8 cellular contexts compared by ENCODE assay signal in the genomic region with DNA sequence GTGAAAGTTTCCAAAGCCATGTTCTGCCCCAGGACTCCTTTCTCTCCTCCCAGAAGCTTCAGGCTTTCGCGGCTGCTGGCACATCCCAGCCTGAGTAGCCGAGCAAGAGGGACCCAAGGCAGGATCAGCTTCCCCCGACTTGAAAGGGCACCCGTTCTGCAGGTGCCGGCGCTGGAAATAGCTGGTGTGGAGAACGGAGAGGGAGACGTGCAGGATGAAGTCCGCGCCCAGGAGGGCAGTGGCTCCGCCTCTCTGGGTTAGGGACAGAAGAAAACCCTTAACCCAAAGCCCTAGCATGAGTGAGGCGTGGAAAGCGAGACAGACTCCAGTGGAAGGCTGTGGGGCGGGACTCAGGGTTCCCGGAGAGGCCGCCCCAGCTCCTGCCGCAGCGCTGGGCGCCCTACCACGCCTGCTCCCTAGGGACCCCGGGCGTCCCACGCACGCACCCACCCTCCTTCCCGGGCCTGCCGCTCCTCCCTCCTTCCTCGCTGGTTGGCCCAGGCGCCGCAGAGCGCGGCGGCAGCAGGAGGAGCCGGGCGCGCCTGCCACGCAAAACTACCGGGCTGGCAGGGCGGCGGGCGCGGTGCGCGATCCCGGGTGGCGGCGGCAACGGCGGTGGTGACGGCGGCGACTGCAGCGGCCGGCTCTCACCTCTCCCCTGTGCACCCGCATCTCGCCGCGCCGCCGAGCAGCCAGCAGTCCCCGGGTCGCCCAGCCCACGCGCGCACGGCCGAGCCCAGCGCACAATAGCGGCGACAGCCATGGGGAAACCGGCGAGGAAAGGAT. TPM values are rescaled to one million over a fixed set of nuclear protein-coding genes. Genes with fewer than 3 reads are reported as not detected.
A peak's percentile ranks its signal among the peaks of the same experiment; 100 is the strongest.
DNase-seq lines count a peak whose midpoint lies in the region; ATAC-seq, FAIRE-seq and TF ChIP-seq lines count a peak whose summit lies in the region.

SLC1A1 (plus strand) TSS at position 550 of the 786 bp plus-strand sequence; CDS start at position 762, 212 bp downstream.

- H3K36me3 Mint-ChIP-seq in GM23338 (ENCODE audit: low read depth) = no peaks in the 10 kb centered on the region; the same call in 2 of the 3 replicates

- no peaks in the 10 kb centered on the region for H3K9me3 ChIP-seq in H1 (ENCODE audit: insufficient read depth in 2 of 2, low read depth in 1 of 2, low read length in 1 of 2)
- H3K9me3 ChIP-seq in mesodermal cell (ENCODE audit: control insufficient read depth, low read length) = no peaks in the 10 kb centered on the region

- H3K27me3 ChIP-seq in GM23338 (ENCODE audit: insufficient read depth) (peaks cover 35% of the 10 kb centered on the region), H1 (replicated peaks in 1 of 4; ENCODE audit: control insufficient read depth in 3 of 4, extremely low read depth in 1 of 4, insufficient read depth in 3 of 4, low read length in 3 of 4) (peaks cover 4 to 27% (median 17%) of the 10 kb centered on the region in 4 experiments; a peak in 6 of 7 replicates)

- peak within 1 kb of the TSS; percentile 31; the same call in 1 of the 2 replicates for H2BK15ac ChIP-seq in H1 (ENCODE audit: low read length)

- H2BK12ac ChIP-seq in H1 (ENCODE audit: low read depth, low read length) = 0 out of 2 replicates have a peak within 1 kb of the TSS, but pooled peaks have one; percentile 60

- peak within 1 kb of the TSS; percentile 78 for H4K8ac ChIP-seq in H1 (ENCODE audit: extremely low read depth, insufficient read depth, low read length)

- DNase-seq in NCI-H345 (lab: John Stamatoyannopoulos, UW) (peak; percentile 65), NCI-H345 treated with DMSO at 0.1 percent for 48 hours (lab: John Stamatoyannopoulos, UW; ENCODE audit: unreplicated experiment) (no peak), GM23338 (ENCODE audit: low spot score) (peak; percentile 84), Kasumi-1 (lab: John Stamatoyannopoulos, UW) (peak; percentile 0 to 15), H1 (ENCODE audit: low read depth in 1 of 2, low spot score in 2 of 2) (peak in 1 of 2 experiments; percentile 79), stromal cell of bone marrow (ENCODE audit: low read depth) (peak; percentile 36)

- peaks cover 25% of the 10 kb centered on the region for H3K4me1 Mint-ChIP-seq in GM23338

- H3K23me2 ChIP-seq in H1 (ENCODE audit: low read depth, low read length) = peaks cover 22% of the 10 kb centered on the region; the same call in 1 of the 2 replicates

- H2AFZ ChIP-seq in GM23338 = peak within 1 kb of the TSS; percentile 76
- peak within 1 kb of the TSS; percentile 97 for H2AFZ ChIP-seq in H1 (ENCODE audit: low read length)

- TF ChIP-seq CTCF in GM23338 (conservative IDR thresholded peaks at IDR 0.05; ENCODE audit: low read depth in 2 of 2) = no peak
- no peak for TF ChIP-seq CTCF in VCaP (conservative IDR thresholded peaks at IDR 0.05)
- TF ChIP-seq CTCF in H1 (IDR thresholded peaks at IDR 0.05; ENCODE audit: control extremely low read depth in 1 of 3, insufficient read depth in 1 of 3, low read depth in 1 of 3, low read length in 3 of 3) = no peak

- no peak within 1 kb of the TSS for H3K56ac ChIP-seq in H1 (replicated peaks; ENCODE audit: insufficient read length, low read depth, low read length)

- H3K4me3 Mint-ChIP-seq in GM23338 = peak within 1 kb of the TSS; percentile 92

- H3K14ac ChIP-seq in H1 (ENCODE audit: insufficient read length) = no peak within 1 kb of the TSS

- FAIRE-seq in H1 (lab: Jason Lieb, UNC) = no peak

- no peak within 1 kb of the TSS for H2BK120ac ChIP-seq in H1 (replicated peaks; ENCODE audit: low read depth, low read length)

- H3K18ac ChIP-seq in H1 (ENCODE audit: extremely low read depth, low read length) = peak within 1 kb of the TSS; percentile 81

- peak within 1 kb of the TSS; percentile 53 for H3K4ac ChIP-seq in H1 (replicated peaks; ENCODE audit: insufficient read length, low read depth, low read length)

- H3K4me3 ChIP-seq in GM23338 (peak within 1 kb of the TSS; percentile 70), H1 (ENCODE audit: extremely low read depth in 1 of 4, insufficient read depth in 2 of 4, low read depth in 3 of 4, low read length in 4 of 4) (peak within 1 kb of the TSS; percentile 50 to 69 (median 65)), mesodermal cell (ENCODE audit: extremely low read depth, insufficient read depth, low read length, poor library complexity, severe bottlenecking) (peak within 1 kb of the TSS; percentile 57)

- no peak within 1 kb of the TSS for H4K91ac ChIP-seq in H1 (replicated peaks; ENCODE audit: insufficient read length, low read length)

- H2BK5ac ChIP-seq in H1 (ENCODE audit: low read depth, low read length) = no peak within 1 kb of the TSS; the same call in none of the 2 replicates

- H4K5ac ChIP-seq in H1 (ENCODE audit: insufficient read length, low read depth, low read length) = no peak within 1 kb of the TSS

- no peak within 1 kb of the TSS for H3K23ac ChIP-seq in H1 (ENCODE audit: insufficient read length)

- H3K27ac ChIP-seq in GM23338 (ENCODE audit: low read depth) (0 out of 2 replicates have a peak within 1 kb of the TSS, but pooled peaks have one; percentile 15), VCaP (peak within 1 kb of the TSS; percentile 78), H1 (ENCODE audit: low read depth, low read length) (no peak within 1 kb of the TSS), mesodermal cell (ENCODE audit: low read depth, low read length, severe bottlenecking) (no peak within 1 kb of the TSS)

- no peaks in the 10 kb centered on the region for H3K79me1 ChIP-seq in H1 (ENCODE audit: low read depth, low read length)

- CTCF ChIA-PET in H1 (lab: Charles Lee; ENCODE audit: partially characterized antibody) = interaction anchor here (0.5 to 2.0 kb wide), 3 partner anchors 59 to 216 kb away, joined by 3 to 8 read pairs (median 8); no protein-coding TSS in a partner anchor

- H3K9me2 ChIP-seq in GM23338 (ENCODE audit: insufficient read depth) = no peaks in the 10 kb centered on the region

- H3F3A ChIP-seq in GM23338 (replicated peaks; ENCODE audit: low read depth) = 0 out of 2 replicates have a peak, but pooled peaks cover 3% of the 10 kb centered on the region

- TF ChIP-seq EP300 in H1 (IDR thresholded peaks at IDR 0.05; ENCODE audit: borderline replicate concordance in 1 of 2, low read depth in 2 of 2, low read length in 2 of 2) = no peak; a peak in 1 of 3 replicates

- WGBS in H1 (ENCODE audit: extremely low coverage in 1 of 2, insufficient coverage in 1 of 2, insufficient read length in 1 of 2, insufficient replicate concordance in 2 of 2, low coverage in 1 of 2, low lambda C conversion rate in 2 of 2, missing lambda C conversion rate in 1 of 2), 2 experiments = 0% methylated on average over 52 of the region's 72 CpGs; no CpG with 5 or more reads in 1 of the 2 experiments
- 1% methylated on average over 44 to 50 of the region's 72 CpGs for WGBS in mesodermal cell (ENCODE audit: insufficient coverage in 2 of 2), 2 experiments

- H3K79me2 ChIP-seq in GM23338 (replicated peaks; ENCODE audit: insufficient read depth) (0 out of 2 replicates have a peak, but pooled peaks cover 4% of the 10 kb centered on the region), H1 (ENCODE audit: control insufficient read depth in 1 of 2, insufficient read depth in 2 of 2, low read length in 2 of 2) (no peaks in the 10 kb centered on the region)

- H3K9me3 Mint-ChIP-seq in GM23338 = no peaks in the 10 kb centered on the region; the same call in 2 of the 3 replicates

- H3K4me2 ChIP-seq in GM23338 (peak within 1 kb of the TSS; percentile 90), H1 (ENCODE audit: insufficient read depth in 1 of 2, low read depth in 2 of 2, low read length in 2 of 2) (peak within 1 kb of the TSS; percentile 90 to 96)

- peaks cover 19% of the 10 kb centered on the region for H3K27me3 Mint-ChIP-seq in GM23338 (ENCODE audit: insufficient read depth, low read depth, poor library complexity)

- ATAC-seq in GM23338 = peak; percentile 75

- H2AK5ac ChIP-seq in H1 (ENCODE audit: low read depth, low read length) = no peak within 1 kb of the TSS

- TF ChIP-seq POLR2A in H1 (IDR thresholded peaks at IDR 0.05; ENCODE audit: control extremely low read depth in 1 of 2, low read depth in 2 of 2, low read length in 2 of 2) = no peak

- no peak for TF ChIP-seq RAD21 in H1 (IDR thresholded peaks at IDR 0.05 in 1 of 2, conservative IDR thresholded peaks at IDR 0.05 in 1 of 2; ENCODE audit: low read depth in 2 of 2, low read length in 2 of 2)

- H2BK20ac ChIP-seq in H1 (ENCODE audit: low read length) = 0 out of 2 replicates have a peak within 1 kb of the TSS, but pooled peaks have one; percentile 72

- H3K27ac Mint-ChIP-seq in GM23338 = no peak within 1 kb of the TSS

- H3K4me1 ChIP-seq in GM23338 (ENCODE audit: insufficient read depth) = peaks cover 14% of the 10 kb centered on the region
- H3K4me1 ChIP-seq in H1 (replicated peaks in 1 of 4; ENCODE audit: control insufficient read depth in 3 of 4, insufficient read depth in 4 of 4, low read length in 3 of 4) = peaks cover 0 to 10% (median 2%) of the 10 kb centered on the region in 4 experiments; a peak in 6 of 7 replicates
- no peaks in the 10 kb centered on the region for H3K4me1 ChIP-seq in mesodermal cell (ENCODE audit: control insufficient read depth, insufficient read depth, low read length, poor library complexity, severe bottlenecking)

- POLR2A ChIA-PET in H1 (lab: Charles Lee; ENCODE audit: partially characterized antibody) = interaction anchor here (1.4 kb wide), 1 partner anchor 60 kb away, joined by 5 read pairs; no protein-coding TSS in a partner anchor

- H3K9ac ChIP-seq in H1 (replicated peaks in 1 of 4; ENCODE audit: extremely low read depth in 1 of 4, low read depth in 3 of 4, low read length in 3 of 4) = peak within 1 kb of the TSS in 2 of 4 experiments; percentile 55 to 64; a peak in 5 of 7 replicates

- 0 out of 2 replicates have a peak, but pooled peaks cover 2% of the 10 kb centered on the region for H4K20me1 ChIP-seq in GM23338 (replicated peaks; ENCODE audit: insufficient read depth)
- no peaks in the 10 kb centered on the region for H4K20me1 ChIP-seq in H1 (replicated peaks in 1 of 2; ENCODE audit: control insufficient read depth in 1 of 2, insufficient read depth in 2 of 2, low read length in 2 of 2)

- H3K36me3 ChIP-seq in GM23338 (ENCODE audit: insufficient read depth) = no peaks in the 10 kb centered on the region
- H3K36me3 ChIP-seq in H1 (ENCODE audit: control insufficient read depth in 2 of 4, insufficient read depth in 4 of 4, low read length in 3 of 4) = no peaks in the 10 kb centered on the region
- H3K36me3 ChIP-seq in mesodermal cell (ENCODE audit: control insufficient read depth, insufficient read depth, low read length) = no peaks in the 10 kb centered on the region

RNA-seq across cellular contexts. Expression of gene SLC1A1, which starts in this region (rescaled TPM):
- 8.2 and 8.8 TPM in 2 replicates for total RNA-seq in GM23338 (2014; rRNA removed; shearing (Covaris generic))
- polyA plus RNA-seq in GM23338 (2016; fragmentation: Nextera tagmentation; extraction: Ambion mirVana) (3.2 and 3.7 TPM in 2 replicates), H1 (2011; rRNA removed) (2.9 and 4.7 TPM in 2 replicates)
- total RNA-seq in H1 (2021; fragmentation: NEBNext Ultra II Directional; extraction: Animal tissue kit (Norgen Biotek cat#: 25700)) = 10.3 and 11.7 TPM in 2 replicates
- 3.6 TPM for polyA plus RNA-seq in H1 (2011; cell fraction: cytosol; rRNA removed)
- 2.1 TPM for polyA plus RNA-seq in H1 (2011; cell fraction: nucleus; rRNA removed)
- 4.4 to 8.8 TPM (median 5.0 TPM) in 4 replicates for polyA plus RNA-seq in H1 (2012, experiment 1 of 2)
- 0.42 TPM for polyA plus RNA-seq in H1 (2012, experiment 2 of 2)
- 7.4 TPM for polyA plus RNA-seq in H1 (2013, experiment 1 of 2)
- 9.3 TPM for polyA plus RNA-seq in H1 (2013, experiment 2 of 2)
- 9.2 and 9.3 TPM in 2 replicates for polyA minus RNA-seq in H1 (2011; rRNA and poly(A)+ RNA removed)
- polyA minus RNA-seq in H1 (2011; cell fraction: cytosol; rRNA and poly(A)+ RNA removed) = 4.0 TPM
- polyA minus RNA-seq in H1 (2011; cell fraction: nucleus; rRNA and poly(A)+ RNA removed) = 4.2 TPM
- 1.4 TPM for polyA plus RNA-seq in mesodermal cell (2013, experiment 1 of 2)
- polyA plus RNA-seq in mesodermal cell (2013, experiment 2 of 2) = 1.4 TPM

Comparison
In these comparisons a context has a peak if more than half of its experiments do, and no peak if none do; other contexts are left out.
1. H3K27ac ChIP-seq: peak in GM23338 (single experiment) and VCaP (single experiment); none in H1 (single experiment) and mesodermal cell (single experiment).
2. Peak in every context shown above with its lines, with median percentiles within 50 percentile points of each other: H3K4me3 ChIP-seq.